ENCODE assay signal across 1 cellular context in genomic region chr13:31162151-31163008, GRCh38.
TF ChIP-seq lines count a peak whose summit lies in the region.

No MANE protein-coding gene starts in this region.

TF ChIP-seq in K562, 482 proteins besides CTCF, POLR2A, EP300 and RAD21 (continued from another document and continues in another):
- TF ChIP-seq CHD7 (IDR thresholded peaks at IDR 0.05; ENCODE audit: low read depth, low read length) = no peak
- TF ChIP-seq NR2F6 (CRISPR knock-in tag; IDR thresholded peaks at IDR 0.05) = no peak
- no peak for TF ChIP-seq SPI1 (IDR thresholded peaks at IDR 0.05; ENCODE audit: borderline replicate concordance, low read depth, low read length)
- no peak for TF ChIP-seq BRD4 (IDR thresholded peaks at IDR 0.05)
- no peak for TF ChIP-seq SMARCB1 (IDR thresholded peaks at IDR 0.05; ENCODE audit: insufficient read length, low read depth)
- TF ChIP-seq ZBTB34 (CRISPR knock-in tag; IDR thresholded peaks at IDR 0.05) = no peak
- TF ChIP-seq ZNF444 (CRISPR knock-in tag; IDR thresholded peaks at IDR 0.05) = no peak
- no peak for TF ChIP-seq RBM14 (IDR thresholded peaks at IDR 0.05; ENCODE audit: borderline replicate concordance, insufficient read depth, low read depth, low read length)
- no peak for TF ChIP-seq RBBP5 (IDR thresholded peaks at IDR 0.05; ENCODE audit: borderline replicate concordance, insufficient read depth, low read length, poor library complexity, severe bottlenecking)
- TF ChIP-seq ZNF280A (IDR thresholded peaks at IDR 0.05; ENCODE audit: low read depth, partially characterized antibody) = no peak
- TF ChIP-seq ZFP91 (CRISPR knock-in tag; IDR thresholded peaks at IDR 0.05) = no peak
- TF ChIP-seq CBFA2T3 (IDR thresholded peaks at IDR 0.05) = no peak
- TF ChIP-seq ARHGAP35 (IDR thresholded peaks at IDR 0.05; ENCODE audit: partially characterized antibody) = peak; percentile 48
- no peak for TF ChIP-seq KLF6 (CRISPR knock-in tag; IDR thresholded peaks at IDR 0.05; ENCODE audit: borderline replicate concordance)
- TF ChIP-seq HLTF (IDR thresholded peaks at IDR 0.05) = no peak
- TF ChIP-seq CBX1 (IDR thresholded peaks at IDR 0.05; ENCODE audit: low read depth) = no peak
- no peak for TF ChIP-seq HMG20B (CRISPR knock-in tag; IDR thresholded peaks at IDR 0.05)
- TF ChIP-seq ZNF324 (CRISPR knock-in tag; IDR thresholded peaks at IDR 0.05) = no peak
- TF ChIP-seq ZNF146 (CRISPR knock-in tag; IDR thresholded peaks at IDR 0.05; ENCODE audit: unreplicated experiment) = no peak
- TF ChIP-seq ARID4B (CRISPR knock-in tag; IDR thresholded peaks at IDR 0.05) = 0 out of 2 replicates have a peak, but pooled peaks have one; percentile 12
- no peak for TF ChIP-seq TGIF2 (CRISPR knock-in tag; IDR thresholded peaks at IDR 0.05)
- no peak for TF ChIP-seq ZNF586 (CRISPR knock-in tag; conservative IDR thresholded peaks at IDR 0.05)
- no peak for TF ChIP-seq ZNF780A (CRISPR knock-in tag; IDR thresholded peaks at IDR 0.05)
- TF ChIP-seq ZNF274 (IDR thresholded peaks at IDR 0.05; ENCODE audit: borderline replicate concordance, low read depth, low read length) = no peak
- no peak for TF ChIP-seq CEBPG (CRISPR knock-in tag; IDR thresholded peaks at IDR 0.05)
- no peak for TF ChIP-seq CEBPG (tag; conservative IDR thresholded peaks at IDR 0.05 in 1 of 2, IDR thresholded peaks at IDR 0.05 in 1 of 2)
- no peak for TF ChIP-seq XRCC3 (IDR thresholded peaks at IDR 0.05)
- TF ChIP-seq RBM34 (IDR thresholded peaks at IDR 0.05; ENCODE audit: borderline replicate concordance, insufficient read depth, low read length) = no peak
- TF ChIP-seq CTBP1 (IDR thresholded peaks at IDR 0.05; ENCODE audit: borderline replicate concordance) = no peak; the same call in 1 of the 2 replicates
- TF ChIP-seq ZNF408 (CRISPR knock-in tag; IDR thresholded peaks at IDR 0.05; ENCODE audit: low read depth) = no peak
- no peak for TF ChIP-seq SMARCA5 (IDR thresholded peaks at IDR 0.05)
- peak; percentile 75; the same call in 1 of the 2 replicates for TF ChIP-seq HDAC2 (IDR thresholded peaks at IDR 0.05)
- peak; percentile 82; the same call in 1 of the 2 replicates for TF ChIP-seq CREB3L1 (IDR thresholded peaks at IDR 0.05; ENCODE audit: borderline replicate concordance, low read depth)
